In genomic region chr11:62193954-62194353, GRCh38 we compare ENCODE assay signal across 1 cellular context.
TF ChIP-seq lines count a peak whose summit lies in the region.

No MANE protein-coding gene starts in this region.

TF ChIP-seq in SK-N-SH, 30 proteins besides CTCF, POLR2A, EP300 and RAD21 (continued from another document):
- TF ChIP-seq, protein P1, sequence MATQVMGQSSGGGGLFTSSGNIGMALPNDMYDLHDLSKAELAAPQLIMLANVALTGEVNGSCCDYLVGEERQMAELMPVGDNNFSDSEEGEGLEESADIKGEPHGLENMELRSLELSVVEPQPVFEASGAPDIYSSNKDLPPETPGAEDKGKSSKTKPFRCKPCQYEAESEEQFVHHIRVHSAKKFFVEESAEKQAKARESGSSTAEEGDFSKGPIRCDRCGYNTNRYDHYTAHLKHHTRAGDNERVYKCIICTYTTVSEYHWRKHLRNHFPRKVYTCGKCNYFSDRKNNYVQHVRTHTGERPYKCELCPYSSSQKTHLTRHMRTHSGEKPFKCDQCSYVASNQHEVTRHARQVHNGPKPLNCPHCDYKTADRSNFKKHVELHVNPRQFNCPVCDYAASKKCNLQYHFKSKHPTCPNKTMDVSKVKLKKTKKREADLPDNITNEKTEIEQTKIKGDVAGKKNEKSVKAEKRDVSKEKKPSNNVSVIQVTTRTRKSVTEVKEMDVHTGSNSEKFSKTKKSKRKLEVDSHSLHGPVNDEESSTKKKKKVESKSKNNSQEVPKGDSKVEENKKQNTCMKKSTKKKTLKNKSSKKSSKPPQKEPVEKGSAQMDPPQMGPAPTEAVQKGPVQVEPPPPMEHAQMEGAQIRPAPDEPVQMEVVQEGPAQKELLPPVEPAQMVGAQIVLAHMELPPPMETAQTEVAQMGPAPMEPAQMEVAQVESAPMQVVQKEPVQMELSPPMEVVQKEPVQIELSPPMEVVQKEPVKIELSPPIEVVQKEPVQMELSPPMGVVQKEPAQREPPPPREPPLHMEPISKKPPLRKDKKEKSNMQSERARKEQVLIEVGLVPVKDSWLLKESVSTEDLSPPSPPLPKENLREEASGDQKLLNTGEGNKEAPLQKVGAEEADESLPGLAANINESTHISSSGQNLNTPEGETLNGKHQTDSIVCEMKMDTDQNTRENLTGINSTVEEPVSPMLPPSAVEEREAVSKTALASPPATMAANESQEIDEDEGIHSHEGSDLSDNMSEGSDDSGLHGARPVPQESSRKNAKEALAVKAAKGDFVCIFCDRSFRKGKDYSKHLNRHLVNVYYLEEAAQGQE (IDR thresholded peaks at IDR 0.05; ENCODE audit: low read depth, low read length): peak; percentile 93
